ENCODE assay signal across 8 cellular contexts in the genomic region with DNA sequence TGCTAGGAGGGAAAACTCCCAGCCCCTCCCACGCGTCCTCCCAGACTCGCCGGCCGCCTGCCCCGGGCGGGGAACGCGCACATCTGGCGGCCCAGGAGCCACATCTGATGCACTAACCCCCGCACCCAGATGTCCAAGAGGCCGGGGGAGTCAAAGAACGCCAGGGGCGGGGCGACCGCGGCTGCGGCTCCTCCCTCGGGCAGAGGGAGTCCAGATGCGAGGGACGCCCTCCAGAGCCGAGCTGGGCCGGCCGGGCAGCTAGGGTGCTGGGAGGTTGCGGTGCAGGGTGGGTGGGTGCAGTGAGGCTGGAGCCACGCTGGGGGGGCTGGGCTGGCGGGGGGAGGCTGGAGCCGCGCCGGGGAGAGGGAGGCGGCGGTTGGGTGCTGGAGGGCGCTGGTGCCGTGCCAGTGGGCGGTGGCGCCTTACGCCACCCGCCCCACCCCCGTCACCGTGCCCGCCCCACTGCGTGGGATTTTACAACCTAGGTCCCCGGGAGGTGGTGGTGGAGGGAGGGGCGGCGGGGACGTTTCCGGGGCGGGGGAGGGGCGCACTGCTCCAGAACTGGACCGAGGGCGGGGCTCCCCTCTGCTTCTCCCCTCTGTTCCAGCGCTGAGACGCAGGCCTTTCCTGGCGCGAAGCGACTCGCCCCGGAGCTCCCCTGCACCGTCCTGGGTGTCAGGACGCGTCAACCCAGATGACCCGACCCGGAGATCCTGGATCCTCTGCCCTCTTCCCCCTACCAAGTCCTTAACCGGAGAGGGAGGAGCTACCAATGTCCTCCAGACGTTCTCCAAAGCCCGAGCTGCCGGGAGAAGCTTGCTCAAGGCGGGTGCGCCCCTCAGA.
A peak's percentile ranks its signal among the peaks of the same experiment; 100 is the strongest.
DNase-seq lines count a peak whose midpoint lies in the region; ATAC-seq and TF ChIP-seq lines count a peak whose summit lies in the region.

No MANE protein-coding gene starts in this region.

- peak; percentile 65 for DNase-seq in GM12864 (ENCODE audit: low read depth)
- peak; percentile 98 for DNase-seq in NB4 (ENCODE audit: low read depth)
- DNase-seq in SW480 (ENCODE audit: low spot score), result peak; percentile 86
- peak; percentile 93 for DNase-seq in left cardiac atrium
- peak; percentile 97 for DNase-seq in posterior vena cava (ENCODE audit: low spot score)
- peak; percentile 95 for DNase-seq in upper lobe of right lung

- H3K27me3 ChIP-seq in upper lobe of right lung, result no peaks in the 10 kb centered on the region

- H3K36me3 ChIP-seq in upper lobe of right lung, result no peaks in the 10 kb centered on the region

- no peaks in the 10 kb centered on the region for H3K9me3 ChIP-seq in upper lobe of right lung

- no peak for TF ChIP-seq CTCF in GM12864 (IDR thresholded peaks at IDR 0.05; ENCODE audit: low read depth, low read length, missing control alignments)
- no peak for TF ChIP-seq CTCF in NB4 (IDR thresholded peaks at IDR 0.05; ENCODE audit: low read depth, low read length)
- TF ChIP-seq CTCF in upper lobe of right lung (IDR thresholded peaks at IDR 0.05), result no peak

- peaks cover 27% of the 10 kb centered on the region for H3K4me1 ChIP-seq in upper lobe of right lung

- peak overlapping the region; percentile 99 for H3K27ac ChIP-seq in adipose tissue (ENCODE audit: low read depth, low read length)
- H3K27ac ChIP-seq in upper lobe of right lung, result peak overlapping the region; percentile 96

- 0 to 1% (median 1%) methylated on average over 49 to 69 of the region's 69 CpGs for WGBS in adipose tissue, 3 donors

- intact Hi-C loops in left cardiac atrium (cut with DNase I) (no loop called here), posterior vena cava (cut with DNase I) (loop anchor here (5.0 to 10.0 kb wide), 3 partner anchors 37 to 826 kb away; partner anchors contain the start of gene ADO (in 1 of the 2)), upper lobe of right lung (cut with DNase I) (loop anchor here (5.0 kb wide), 1 partner anchor 82 kb away; no protein-coding TSS in a partner anchor)

- peak; percentile 64 for ATAC-seq in HG02588 (IDR thresholded peaks at IDR 0.05; ENCODE audit: unreplicated experiment)
- peak; percentile 76 to 87 for ATAC-seq in left cardiac atrium
- peak; percentile 88 for ATAC-seq in upper lobe of right lung

- TF ChIP-seq POLR2A in NB4 (IDR thresholded peaks at IDR 0.05; ENCODE audit: extremely low read depth, insufficient read length), result peak; percentile 61

- H3K4me3 ChIP-seq in GM12864 (ENCODE audit: low read depth, low read length) (peak overlapping the region; percentile 86), NB4 (ENCODE audit: low read depth, low read length) (peak overlapping the region; percentile 78), upper lobe of right lung (peak overlapping the region; percentile 65)

Comparison
In these comparisons a context has a peak if more than half of its experiments do, and no peak if none do; other contexts are left out.
1. Peak in every context shown above with its lines: DNase-seq, ATAC-seq, H3K4me3 ChIP-seq and H3K27ac ChIP-seq.
2. intact Hi-C loops: an anchor here in posterior vena cava (5.0 to 10.0 kb wide) and upper lobe of right lung (5.0 kb wide); none called in left cardiac atrium.